ENCODE assay signal across 8 cellular contexts in the genomic region with DNA sequence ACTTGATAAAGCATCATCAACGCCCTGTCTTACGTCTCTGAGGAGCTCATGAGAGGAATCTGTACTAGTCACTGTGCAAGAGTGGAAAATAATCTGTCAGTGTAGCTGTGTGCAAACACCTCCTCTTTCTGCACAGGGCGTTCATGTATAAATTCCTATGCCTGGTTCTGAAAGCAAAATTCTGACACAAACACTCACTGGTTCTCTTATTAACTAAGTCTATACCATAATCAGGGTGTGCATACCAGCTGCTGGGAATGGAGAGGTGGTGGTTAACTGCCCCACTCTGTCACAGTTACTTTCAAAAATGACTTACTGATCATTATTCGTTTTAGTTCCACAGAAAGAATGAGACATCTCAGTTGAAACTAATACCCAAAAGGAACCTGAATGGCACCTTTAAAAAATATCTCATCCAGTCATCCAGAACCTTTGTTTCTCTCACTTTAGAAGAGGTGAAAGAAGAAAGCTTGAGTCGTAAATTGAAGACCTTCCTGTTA. TPM values are rescaled to one million over a fixed set of nuclear protein-coding genes. Genes with fewer than 3 reads are reported as not detected.
DNase-seq lines count a peak whose midpoint lies in the region; ATAC-seq, FAIRE-seq and TF ChIP-seq lines count a peak whose summit lies in the region.

No MANE protein-coding gene starts in this region.

- peak; percentile 80 for ATAC-seq in GM19452 (IDR thresholded peaks at IDR 0.05; ENCODE audit: unreplicated experiment)
- ATAC-seq in HG03280 (IDR thresholded peaks at IDR 0.05; ENCODE audit: unreplicated experiment), result peak; percentile 61
- peak; percentile 51 for ATAC-seq in GM12878

- H4K20me1 ChIP-seq in GM12878 (ENCODE audit: control insufficient read depth, insufficient read depth), result no peaks in the 10 kb centered on the region

- H3K79me2 ChIP-seq in GM12878 (ENCODE audit: control insufficient read depth, insufficient read depth, low read length), result no peaks in the 10 kb centered on the region

- H3K4me3 ChIP-seq in GM12878, result no peak overlapping the region

- H3K9ac ChIP-seq in GM12878 (ENCODE audit: control insufficient read depth, insufficient read depth, low read length), result no peak overlapping the region

- CTCF ChIA-PET in GM12878 (lab: Yijun Ruan, JAX), result interaction anchor here (0.6 to 0.7 kb wide), 2 partner anchors 92 to 1495 kb away, joined by 3 to 5 read pairs; no protein-coding TSS in a partner anchor

- RAD21 ChIA-PET in GM12878 (lab: Charles Lee; ENCODE audit: unreplicated experiment), result no interaction called here

- no peak for TF ChIP-seq CTCF in GM12878 (IDR thresholded peaks at IDR 0.05 in 2 of 3, conservative IDR thresholded peaks at IDR 0.05 in 1 of 3; ENCODE audit: control insufficient read depth in 2 of 3, extremely low read depth in 1 of 3, insufficient read depth in 1 of 3, low read depth in 3 of 3, low read length in 3 of 3)

- H3K27me3 ChIP-seq in GM12878 (replicated peaks in 1 of 2; ENCODE audit: control insufficient read depth in 2 of 2, insufficient read depth in 2 of 2, low read length in 1 of 2), result peaks cover 3% of the 10 kb centered on the region in 2 experiments; a peak in 2 of 4 replicates

- H3K4me2 ChIP-seq in GM12878 (ENCODE audit: control insufficient read depth, insufficient read depth), result no peak overlapping the region

- no peak overlapping the region for H3K27ac ChIP-seq in GM12878 (ENCODE audit: control insufficient read depth, insufficient read depth)

- POLR2A ChIA-PET in GM12878 (lab: Charles Lee), result no interaction called here

- H3K36me3 ChIP-seq in GM12878 (ENCODE audit: control insufficient read depth in 2 of 2, insufficient read depth in 2 of 2, low read length in 1 of 2), result no peaks in the 10 kb centered on the region

- no peaks in the 10 kb centered on the region for H3K4me1 ChIP-seq in GM12878 (ENCODE audit: control insufficient read depth, insufficient read depth, low read length)

- WGBS in GM12878 (ENCODE audit: insufficient coverage, insufficient replicate concordance, low lambda C conversion rate, missing lambda C conversion rate), result 2% methylated on average over 5 of the region's 5 CpGs

- H2AFZ ChIP-seq in GM12878 (ENCODE audit: control insufficient read depth, low read depth, low read length), result no peak overlapping the region

- SMC1A ChIA-PET in GM12878 (lab: Charles Lee; ENCODE audit: uncharacterized antibody, unreplicated experiment), result no interaction called here

- H3K9me3 ChIP-seq in GM12878 (replicated peaks; ENCODE audit: control insufficient read depth, insufficient read depth, low read length), result no peaks in the 10 kb centered on the region; the same call in 2 of the 3 replicates

- DNase-seq in GM12878 (ENCODE audit: low read depth, low spot score) (no peak), NCI-H446 treated with DMSO at 0.1 percent for 48 hours (lab: John Stamatoyannopoulos, UW) (no peak), nucleus accumbens (lab: John Stamatoyannopoulos, UW) (no peak), NCI-H187 (lab: John Stamatoyannopoulos, UW) (no peak), HUDEP-2 (lab: John Stamatoyannopoulos, UW; ENCODE audit: unreplicated experiment in 76 of 76) (no peak)
- DNase-seq in stimulated activated CD4-positive, alpha-beta T cell treated with anti-CD3 and anti-CD28 coated beads, Interleukin-15, amount 100 ng/mL, for 48 hours (ENCODE audit: low read depth in 2 of 2), result peak; percentile 37 to 62

- BruUV-seq in GM12878 (replicated peaks; lab: Mats Ljungman, UMichigan), result no TSS peak

- TF ChIP-seq RAD21 in GM12878 (IDR thresholded peaks at IDR 0.05; ENCODE audit: insufficient read depth, low read depth, low read length), result no peak

- intact Hi-C loops in GM12878 (cut with micrococcal nuclease; ENCODE audit: unreplicated experiment), result no loop called here

- TF ChIP-seq EP300 in GM12878 (IDR thresholded peaks at IDR 0.05; ENCODE audit: borderline replicate concordance in 1 of 2, control insufficient read depth in 1 of 2, low read depth in 2 of 2, low read length in 2 of 2), result no peak

- FAIRE-seq in GM12878 (lab: Jason Lieb, UNC), result no peak

- no peak for TF ChIP-seq POLR2A in GM12878 (IDR thresholded peaks at IDR 0.05; ENCODE audit: low read depth, low read length)

- in situ Hi-C loops in GM12878 (cut with MboI), result no loop called here

TF ChIP-seq in GM12878, 131 proteins besides CTCF, POLR2A, EP300 and RAD21:
- TF ChIP-seq ZNF384 (IDR thresholded peaks at IDR 0.05; ENCODE audit: borderline replicate concordance, low read depth, low read length) (no peak), BRCA1 (IDR thresholded peaks at IDR 0.05; ENCODE audit: low read depth, low read length) (no peak), ZBTB40 (IDR thresholded peaks at IDR 0.05; ENCODE audit: borderline replicate concordance) (no peak), PRDM15 (CRISPR knock-in tag; IDR thresholded peaks at IDR 0.05) (no peak), NR2C1 (IDR thresholded peaks at IDR 0.05) (no peak)
TF ChIP-seq in GM12878: peak in this region for 0.

RNA-seq across cellular contexts. Expression of gene STK39, which starts 35.7 kb away (rescaled TPM):
- not detected in 2 replicates for total RNA-seq in GM12878 (2013; cell fraction: nucleolus; rRNA removed)
- total RNA-seq in GM12878 (2014; rRNA removed) (not detected in 2 replicates), GM12878 (2014; rRNA removed; fragmentation: Illumina TruSeq; extraction: Trizol) (0.05 and 0.09 TPM in 2 replicates), GM12878 (2021) (0.05 and 0.21 TPM in 2 replicates)
- polyA plus RNA-seq in GM12878 (2011; ENCODE audit: low read depth), result 0.08 TPM
- polyA plus RNA-seq in GM12878 (2011; rRNA removed) (0.07 and 0.10 TPM in 2 replicates), GM12878 (2014; fragmentation: Illumina TruSeq; extraction: Trizol) (0.03 and 0.30 TPM in 2 replicates), GM12878 (2014; fragmentation: Nextera tagmentation; extraction: Ambion mirVana) (under 1 TPM in 1 of 2 experiments, not detected in 1; 0.04 TPM), GM12878 (2014; rRNA removed) (0.03 TPM in 1 of 2 replicates, not detected in the other), GM12878 (2016; fragmentation: Nextera tagmentation; extraction: Ambion mirVana) (not detected)
- 0.07 TPM in 1 of 2 replicates, not detected in the other for polyA plus RNA-seq in GM12878 (2011; cell fraction: cytosol; rRNA removed)
- polyA plus RNA-seq in GM12878 (2011; cell fraction: nucleus; rRNA removed), result not detected in 2 replicates
- polyA plus RNA-seq in GM12878 (2012), result 0.18 and 0.28 TPM in 2 replicates
- not detected in 2 replicates for polyA minus RNA-seq in GM12878 (2011; rRNA and poly(A)+ RNA removed)
- polyA minus RNA-seq in GM12878 (2011; cell fraction: cytosol; rRNA and poly(A)+ RNA removed), result not detected in 2 replicates
- polyA minus RNA-seq in GM12878 (2011; cell fraction: nucleus; rRNA and poly(A)+ RNA removed), result not detected in 2 replicates

Comparison
In these comparisons a context has a peak if more than half of its experiments do, and no peak if none do; other contexts are left out.
1. DNase-seq: peak in stimulated activated CD4-positive, alpha-beta T cell treated with anti-CD3 and anti-CD28 coated beads, Interleukin-15, amount 100 ng/mL, for 48 hours (2 of 2); none in GM12878 (single experiment), NCI-H446 treated with DMSO at 0.1 percent for 48 hours (single experiment), nucleus accumbens (0 of 56), NCI-H187 (0 of 2) and HUDEP-2 (0 of 76).
2. Peak in every context shown above with its lines, with median percentiles within 50 percentile points of each other: ATAC-seq.